In the genomic region with DNA sequence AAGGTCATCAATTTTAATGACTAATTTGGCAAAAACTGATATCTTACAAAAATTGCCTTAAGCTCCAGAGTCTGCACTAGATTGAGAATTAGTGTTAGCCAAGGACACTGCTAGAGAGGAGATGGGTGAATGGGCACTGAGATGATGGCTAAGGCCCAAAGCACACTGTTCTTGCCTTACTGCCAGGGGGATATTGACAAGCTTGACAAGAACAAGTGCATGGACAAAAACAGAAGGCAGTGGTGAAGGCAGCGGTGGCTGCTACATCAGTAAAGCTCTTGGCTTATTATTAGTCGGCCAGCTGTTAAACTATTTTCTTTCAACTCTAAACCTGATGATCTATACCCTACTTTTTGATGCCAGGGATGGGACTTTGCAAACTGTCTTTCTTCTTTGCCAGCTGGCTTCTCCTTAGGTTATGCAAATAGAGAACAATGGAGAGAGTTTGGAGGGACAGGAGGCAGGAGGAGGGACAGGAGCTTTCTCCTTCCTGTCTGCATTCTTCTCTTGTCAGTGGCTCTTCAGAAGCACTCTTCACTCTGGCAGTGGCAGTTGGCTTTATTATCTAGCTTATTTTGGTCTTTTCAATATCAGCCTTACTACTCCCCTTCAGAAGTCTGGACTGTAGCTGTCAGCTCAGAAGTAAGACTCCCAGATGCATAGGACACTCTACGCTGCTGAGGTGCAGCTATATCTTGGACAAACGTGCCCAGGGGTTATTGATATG, we compare ENCODE assay signal across 19 cellular contexts.
"Had no signal": no experiment of that assay in that cellular context is flagged by ENCODE, and none has a peak within 500 bp of the region (broad histone marks: within the 10 kb centered on the region; RNA-seq: fewer than 3 reads in every experiment).

No MANE protein-coding gene starts in this region.

- H3K27me3 Mint-ChIP-seq: activated naive CD8-positive, alpha-beta T cell; effector memory CD8-positive, alpha-beta T cell; memory B cell; naive B cell had no signal

- DNase-seq: activated CD4-positive, alpha-beta T cell treated with anti-CD3 and anti-CD28 coated beads, Interleukin-2, amount 50 U/mL, for 48 hours; activated gamma-delta T cell treated with Interleukin-2 at 50 U/mL for 16 hours; amniotic stem cell; effector memory CD8-positive, alpha-beta T cell; foreskin fibroblast; glutamatergic neuron; mucosa of descending colon; naive B cell; sigmoid colon; stimulated activated CD4-positive, alpha-beta T cell treated with anti-CD3 and anti-CD28 coated beads, Interleukin-4, amount 100 ng/mL, for 24 hours; T-helper 2 cell; testis; upper lobe of left lung; WERI-Rb-1 had no signal

- H3K27me3 ChIP-seq: sigmoid colon, testis, upper lobe of left lung had no signal

- H3K36me3 Mint-ChIP-seq: activated naive CD8-positive, alpha-beta T cell; memory B cell; naive B cell; stimulated activated effector memory CD8-positive, alpha-beta T cell treated with anti-CD3 and anti-CD28 coated beads, Interleukin-12 subunit alpha, Interleukin-12 subunit beta, amount 100 ng/mL, for 72 hours had no signal

- H3K9me3 ChIP-seq: mucosa of descending colon, prostate gland, sigmoid colon, testis, upper lobe of left lung had no signal

- H3K4me3 ChIP-seq: mucosa of descending colon, prostate gland, sigmoid colon, testis, upper lobe of left lung had no signal

- H3K4me1 ChIP-seq: prostate gland, testis, upper lobe of left lung had no signal

- H3K36me3 ChIP-seq: prostate gland, sigmoid colon, upper lobe of left lung, WERI-Rb-1 had no signal

- H3K4me3 Mint-ChIP-seq: activated naive CD8-positive, alpha-beta T cell; effector memory CD8-positive, alpha-beta T cell; memory B cell; naive B cell; neural crest cell; stimulated activated effector memory CD8-positive, alpha-beta T cell treated with anti-CD3 and anti-CD28 coated beads, Interleukin-12 subunit alpha, Interleukin-12 subunit beta, amount 100 ng/mL, for 72 hours had no signal

- H3K27ac ChIP-seq: prostate gland, sigmoid colon, testis, upper lobe of left lung, WERI-Rb-1 had no signal

- H3K27ac Mint-ChIP-seq: activated naive CD8-positive, alpha-beta T cell; effector memory CD8-positive, alpha-beta T cell; memory B cell; naive B cell; stimulated activated effector memory CD8-positive, alpha-beta T cell treated with anti-CD3 and anti-CD28 coated beads, Interleukin-12 subunit alpha, Interleukin-12 subunit beta, amount 100 ng/mL, for 72 hours had no signal

- H3K4me1 Mint-ChIP-seq: memory B cell; naive B cell; stimulated activated effector memory CD8-positive, alpha-beta T cell treated with anti-CD3 and anti-CD28 coated beads, Interleukin-12 subunit alpha, Interleukin-12 subunit beta, amount 100 ng/mL, for 72 hours had no signal

- ATAC-seq: effector memory CD8-positive, alpha-beta T cell; mucosa of descending colon; stimulated activated effector memory CD8-positive, alpha-beta T cell treated with anti-CD3 and anti-CD28 coated beads, Interleukin-12 subunit alpha, Interleukin-12 subunit beta, amount 100 ng/mL, for 72 hours had no signal
